ENCODE assay signal across 8 cellular contexts in the genomic region with DNA sequence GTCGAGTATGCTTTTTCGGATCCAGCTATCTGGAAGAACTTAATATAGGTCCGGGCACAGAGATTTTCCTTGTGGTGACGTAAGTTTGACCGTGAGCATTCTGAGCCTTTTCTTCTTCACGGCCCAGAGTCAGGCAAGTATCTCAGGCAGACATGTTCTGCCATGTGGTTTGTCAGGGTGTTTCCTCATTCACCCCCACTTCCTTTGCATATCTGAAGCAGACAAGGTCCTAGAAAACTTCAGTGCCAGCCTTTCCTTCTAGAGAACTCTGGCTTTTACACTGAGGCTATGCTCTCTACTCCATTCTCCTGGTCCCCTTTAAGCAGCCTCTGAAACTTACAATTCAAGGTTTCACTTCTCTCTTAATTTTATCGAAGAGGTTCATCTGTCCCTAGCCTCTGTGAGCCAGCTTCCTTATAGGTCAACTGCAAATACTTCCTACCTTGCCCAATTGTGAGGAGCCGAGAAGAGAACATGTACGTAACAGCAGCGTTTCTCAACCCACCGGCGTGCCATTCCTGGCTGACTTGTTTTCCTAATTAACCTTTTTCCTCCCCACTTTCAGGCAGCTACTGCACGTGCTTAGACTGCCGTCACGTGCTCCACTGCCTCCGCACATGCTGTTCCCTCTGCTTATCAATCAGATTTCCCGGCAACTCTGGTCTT. TPM values are rescaled to one million over a fixed set of nuclear protein-coding genes. Genes with fewer than 3 reads are reported as not detected.
DNase-seq lines count a peak whose midpoint lies in the region; ATAC-seq, FAIRE-seq and TF ChIP-seq lines count a peak whose summit lies in the region.

No MANE protein-coding gene starts in this region.

- peak; percentile 95 for ATAC-seq in GM21515 (IDR thresholded peaks at IDR 0.05; ENCODE audit: unreplicated experiment)
- ATAC-seq in heart right ventricle = peak in 7 of 8 donors; percentile 35 to 78 (median 53)
- ATAC-seq in gastrocnemius medialis = no peak

- H3K4me1 ChIP-seq in heart right ventricle (peaks cover 0 to 17% (median 2%) of the 10 kb centered on the region in 9 donors), gastrocnemius medialis (peaks cover 0 to 6% of the 10 kb centered on the region in 2 donors)

- H3K9me3 ChIP-seq in heart right ventricle (no peaks in the 10 kb centered on the region), gastrocnemius medialis (no peaks in the 10 kb centered on the region)

- 71 to 78% methylated on average over 17 of the region's 17 CpGs for WGBS in heart right ventricle, 2 donors

- in situ Hi-C loops in gastrocnemius medialis (cut with MboI; ENCODE audit: low sequenced_read_pairs in 4 of 4) = no loop called here

- H3K4me3 ChIP-seq in HL-60 (replicated peaks; ENCODE audit: insufficient read depth, low read length) (no peak overlapping the region), heart right ventricle (peak overlapping the region in 1 of 10 donors; percentile 30), gastrocnemius medialis (no peak overlapping the region)

- no peak for FAIRE-seq in GM12892 (lab: Jason Lieb, UNC)

- TF ChIP-seq CTCF in HL-60 (IDR thresholded peaks at IDR 0.05; ENCODE audit: insufficient read depth, low read length) = no peak
- TF ChIP-seq CTCF in heart right ventricle (IDR thresholded peaks at IDR 0.05) = no peak
- TF ChIP-seq CTCF in gastrocnemius medialis (IDR thresholded peaks at IDR 0.05 in 4 of 5, conservative IDR thresholded peaks at IDR 0.05 in 1 of 5) = no peak

- H3K27ac ChIP-seq in HL-60 (replicated peaks) = peak overlapping the region; percentile 83
- H3K27ac ChIP-seq in heart right ventricle = peak overlapping the region in 4 of 10 donors; percentile 10 to 81 (median 17)
- no peak overlapping the region for H3K27ac ChIP-seq in gastrocnemius medialis

- DNase-seq in GM12892 (ENCODE audit: insufficient read length) (peak; percentile 19), HL-60 (ENCODE audit: low read depth in 1 of 2, low spot score in 1 of 2) (peak; percentile 74 to 81), heart right ventricle (no peak), D341Med (ENCODE audit: low spot score) (no peak), gastrocnemius medialis (no peak), NCI-H748 (lab: John Stamatoyannopoulos, UW; ENCODE audit: unreplicated experiment) (no peak)
- no peak for DNase-seq in stimulated activated CD4-positive, alpha-beta T cell treated with anti-CD3 and anti-CD28 coated beads, Interleukin-12 subunit alpha, Interleukin-12 subunit beta, amount 100 ng/mL, for 4 hours

- intact Hi-C loops in heart right ventricle (cut with DNase I) (no loop called here), gastrocnemius medialis (cut with DNase I; ENCODE audit: low total_unique reads) (no loop called here)

- H3K36me3 ChIP-seq in heart right ventricle (peaks cover 0 to 40% (median 7%) of the 10 kb centered on the region in 9 donors), gastrocnemius medialis (no peaks in the 10 kb centered on the region)

- H3K27me3 ChIP-seq in HL-60 (ENCODE audit: insufficient read depth, poor library complexity, severe bottlenecking) = no peaks in the 10 kb centered on the region
- no peaks in the 10 kb centered on the region for H3K27me3 ChIP-seq in heart right ventricle
- no peaks in the 10 kb centered on the region for H3K27me3 ChIP-seq in gastrocnemius medialis

- TF ChIP-seq POLR2A in GM12892 (IDR thresholded peaks at IDR 0.05; ENCODE audit: low read depth, low read length) = no peak
- TF ChIP-seq POLR2A in gastrocnemius medialis (IDR thresholded peaks at IDR 0.05) = no peak

RNA-seq across cellular contexts. Expression of gene CDCA7L, which starts 47.3 kb away (rescaled TPM):
- 42.0 TPM for polyA plus RNA-seq in GM12892 (2012; ENCODE audit: missing spikeins)
- total RNA-seq in heart right ventricle (10 to 100 TPM; 31.2 to 59.1 (median 43.8) TPM), gastrocnemius medialis (1 to 10 TPM in 3 of 4 donors, under 1 TPM in 1; 0.88 to 6.7 (median 1.8) TPM)
- polyA plus RNA-seq in heart right ventricle = 10 to 100 TPM; 10.6 to 19.0 TPM

Comparison
In these comparisons a context has a peak if more than half of its experiments do, and no peak if none do; other contexts are left out.
1. DNase-seq: peak in GM12892 (single experiment) and HL-60 (2 of 2); none in heart right ventricle (0 of 2), D341Med (single experiment), gastrocnemius medialis (0 of 2), stimulated activated CD4-positive, alpha-beta T cell treated with anti-CD3 and anti-CD28 coated beads, Interleukin-12 subunit alpha, Interleukin-12 subunit beta, amount 100 ng/mL, for 4 hours (single experiment) and NCI-H748 (single experiment).
2. ATAC-seq: peak in GM21515 (single experiment) and heart right ventricle (7 of 8); none in gastrocnemius medialis (0 of 2).
3. RNA of gene CDCA7L, which starts 47.3 kb away (total RNA-seq): 31.2 to 59.1 TPM in heart right ventricle; 0.88 to 6.7 TPM in gastrocnemius medialis; every median in the first group is over 4 times any median in the second.